ENCODE assay signal across 9 cellular contexts in genomic region chr17:29645516-29646051, GRCh38. TPM values are rescaled to one million over a fixed set of nuclear protein-coding genes. Genes with fewer than 3 reads are reported as not detected.
DNase-seq lines count a peak whose midpoint lies in the region; ATAC-seq and TF ChIP-seq lines count a peak whose summit lies in the region.
"Had no signal": no experiment of that assay in that cellular context is flagged by ENCODE, and none has a peak within 500 bp of the region (broad histone marks: within the 10 kb centered on the region; RNA-seq: fewer than 3 reads in every experiment).

No MANE protein-coding gene starts in this region.

- peak overlapping the region; percentile 95 for H3K27ac ChIP-seq in right cardiac atrium (ENCODE audit: low read length)

- peak overlapping the region; percentile 84 for H3K27ac Mint-ChIP-seq in HFFc6
- peak overlapping the region; percentile 69 for H3K27ac Mint-ChIP-seq in activated naive CD8-positive, alpha-beta T cell treated with anti-CD3 and anti-CD28 coated beads for 36 hours
- peak overlapping the region in 1 of 2 donors; percentile 49 for H3K27ac Mint-ChIP-seq in stimulated activated naive CD8-positive, alpha-beta T cell treated with anti-CD3 and anti-CD28 coated beads, Interleukin-15, amount 100 ng/mL, for 72 hours

- no peak for TF ChIP-seq CTCF in HFFc6 (IDR thresholded peaks at IDR 0.05)

- no peaks in the 10 kb centered on the region for H3K9me3 ChIP-seq in right cardiac atrium (ENCODE audit: control insufficient read depth, low read length)

- H3K27me3 ChIP-seq in right cardiac atrium (ENCODE audit: control insufficient read depth, insufficient read depth) = no peaks in the 10 kb centered on the region

- WGBS in right cardiac atrium = 10% methylated on average over 5 of the region's 5 CpGs

- peaks cover 3% of the 10 kb centered on the region; the same call in 1 of the 2 replicates for H3K27me3 Mint-ChIP-seq in HFFc6 (ENCODE audit: insufficient read depth)
- no peaks in the 10 kb centered on the region for H3K27me3 Mint-ChIP-seq in activated naive CD8-positive, alpha-beta T cell treated with anti-CD3 and anti-CD28 coated beads for 36 hours
- H3K27me3 Mint-ChIP-seq in stimulated activated naive CD8-positive, alpha-beta T cell treated with anti-CD3 and anti-CD28 coated beads, Interleukin-15, amount 100 ng/mL, for 72 hours = no peaks in the 10 kb centered on the region

- no peaks in the 10 kb centered on the region for H3K9me3 Mint-ChIP-seq in HFFc6
- no peaks in the 10 kb centered on the region for H3K9me3 Mint-ChIP-seq in activated naive CD8-positive, alpha-beta T cell treated with anti-CD3 and anti-CD28 coated beads for 36 hours
- no peaks in the 10 kb centered on the region for H3K9me3 Mint-ChIP-seq in stimulated activated naive CD8-positive, alpha-beta T cell treated with anti-CD3 and anti-CD28 coated beads, Interleukin-15, amount 100 ng/mL, for 72 hours

- H3K4me1 ChIP-seq in right cardiac atrium (ENCODE audit: control insufficient read depth, insufficient read depth, low read length) = peaks cover 14% of the 10 kb centered on the region

- peak overlapping the region; percentile 15; the same call in 1 of the 2 replicates for H3K4me3 Mint-ChIP-seq in HFFc6
- no peak overlapping the region for H3K4me3 Mint-ChIP-seq in activated naive CD8-positive, alpha-beta T cell treated with anti-CD3 and anti-CD28 coated beads for 36 hours
- H3K4me3 Mint-ChIP-seq in stimulated activated naive CD8-positive, alpha-beta T cell treated with anti-CD3 and anti-CD28 coated beads, Interleukin-15, amount 100 ng/mL, for 72 hours = no peak overlapping the region

- H3K4me1 Mint-ChIP-seq in HFFc6 (ENCODE audit: low read depth) = peaks cover 26% of the 10 kb centered on the region
- H3K4me1 Mint-ChIP-seq in activated naive CD8-positive, alpha-beta T cell treated with anti-CD3 and anti-CD28 coated beads for 36 hours = peaks cover 27% of the 10 kb centered on the region
- peaks cover 32% of the 10 kb centered on the region for H3K4me1 Mint-ChIP-seq in stimulated activated naive CD8-positive, alpha-beta T cell treated with anti-CD3 and anti-CD28 coated beads, Interleukin-15, amount 100 ng/mL, for 72 hours

- ATAC-seq in right cardiac atrium = peak; percentile 92 to 94
- ATAC-seq in stimulated activated naive CD8-positive, alpha-beta T cell treated with anti-CD3 and anti-CD28 coated beads, Interleukin-15, amount 100 ng/mL, for 72 hours = peak; percentile 76
- no peak for ATAC-seq in HG03571 (IDR thresholded peaks at IDR 0.05; ENCODE audit: unreplicated experiment)
- no peak for ATAC-seq in GM18502 (IDR thresholded peaks at IDR 0.05; ENCODE audit: poor library complexity, unreplicated experiment)

- no peak overlapping the region for H3K4me3 ChIP-seq in right cardiac atrium (ENCODE audit: low read length)

- H3K36me3 Mint-ChIP-seq in HFFc6 (ENCODE audit: low read depth) = peaks cover 14% of the 10 kb centered on the region
- H3K36me3 Mint-ChIP-seq in activated naive CD8-positive, alpha-beta T cell treated with anti-CD3 and anti-CD28 coated beads for 36 hours = peaks cover 20% of the 10 kb centered on the region

- intact Hi-C loops in right cardiac atrium (cut with DNase I) = no loop called here

- DNase-seq in HFFc6 = peak; percentile 48
- peak; percentile 26 for DNase-seq in activated naive CD8-positive, alpha-beta T cell treated with anti-CD3 and anti-CD28 coated beads for 36 hours
- peak; percentile 84 to 94 (median 85) for DNase-seq in right cardiac atrium
- peak in 1 of 2 donors; percentile 32 for DNase-seq in stimulated activated naive CD8-positive, alpha-beta T cell treated with anti-CD3 and anti-CD28 coated beads, Interleukin-15, amount 100 ng/mL, for 72 hours
- DNase-seq in GDM1 (lab: John Stamatoyannopoulos, UW) = no peak
- DNase-seq in NAMALWA (ENCODE audit: low spot score) = no peak
- DNase-seq: NCI-H774 had no signal

RNA-seq across cellular contexts. Expression of gene CORO6, which starts 22.9 kb away (rescaled TPM):
- total RNA-seq in HFFc6 (2021; fragmentation: NEBNext Ultra II Directional; extraction: Animal tissue kit (Norgen Biotek cat#: 25700)) = 1 to 10 TPM; 4.6 to 6.1 (median 5.4) TPM
- total RNA-seq in activated naive CD8-positive, alpha-beta T cell treated with anti-CD3 and anti-CD28 coated beads for 36 hours = 1 to 10 TPM; 8.9 to 9.4 TPM
- 100 to 1,000 TPM in 3 of 4 donors, 10 to 100 TPM in 1; 93.5 to 148 (median 113) TPM for total RNA-seq in right cardiac atrium
- polyA plus RNA-seq in right cardiac atrium = 98.5 TPM

RNA-seq across cellular contexts. Expression of gene ANKRD13B, which starts 52.7 kb away (rescaled TPM):
- 1 to 10 TPM; 1.9 to 4.3 (median 3.0) TPM for total RNA-seq in HFFc6 (2021; fragmentation: NEBNext Ultra II Directional; extraction: Animal tissue kit (Norgen Biotek cat#: 25700))
- total RNA-seq in activated naive CD8-positive, alpha-beta T cell treated with anti-CD3 and anti-CD28 coated beads for 36 hours = 10 to 100 TPM; 17.9 to 20.8 TPM
- 10 to 100 TPM in 1 of 4 donors, 1 to 10 TPM in 3; 5.4 to 11.0 (median 7.4) TPM for total RNA-seq in right cardiac atrium
- polyA plus RNA-seq in right cardiac atrium = 5.0 TPM

RNA-seq across cellular contexts. Expression of gene GIT1, which starts 56.1 kb away (rescaled TPM):
- 10 to 100 TPM; 24.1 to 29.7 (median 28.7) TPM for total RNA-seq in HFFc6 (2021; fragmentation: NEBNext Ultra II Directional; extraction: Animal tissue kit (Norgen Biotek cat#: 25700))
- total RNA-seq in activated naive CD8-positive, alpha-beta T cell treated with anti-CD3 and anti-CD28 coated beads for 36 hours = 10 to 100 TPM; 63.5 to 63.7 TPM
- total RNA-seq in right cardiac atrium = 10 to 100 TPM; 31.4 to 37.8 (median 34.8) TPM
- polyA plus RNA-seq in right cardiac atrium = 25.5 TPM

Comparison
In these comparisons a context has a peak if more than half of its experiments do, and no peak if none do; other contexts are left out.
1. DNase-seq: peak in HFFc6 (single experiment), activated naive CD8-positive, alpha-beta T cell treated with anti-CD3 and anti-CD28 coated beads for 36 hours (single experiment) and right cardiac atrium (3 of 3); none in GDM1 (single experiment) and NAMALWA (single experiment).
2. ATAC-seq: peak in right cardiac atrium (2 of 2) and stimulated activated naive CD8-positive, alpha-beta T cell treated with anti-CD3 and anti-CD28 coated beads, Interleukin-15, amount 100 ng/mL, for 72 hours (single experiment); none in HG03571 (single experiment) and GM18502 (single experiment).
3. RNA of gene CORO6, which starts 22.9 kb away (total RNA-seq): 93.5 to 148 TPM in right cardiac atrium; 8.9 to 9.4 TPM in activated naive CD8-positive, alpha-beta T cell treated with anti-CD3 and anti-CD28 coated beads for 36 hours and 4.6 to 6.1 TPM in HFFc6; every median in the first group is over 4 times any median in the second.